ENCODE assay signal across 1 cellular context in genomic region chr2:177419274-177419673, GRCh38.
TF ChIP-seq lines count a peak whose summit lies in the region.

No MANE protein-coding gene starts in this region.

TF ChIP-seq in HEK293, 187 proteins besides CTCF, POLR2A, EP300 and RAD21 (continued from another document):
- TF ChIP-seq ATF2 (tag by site-specific recombination; IDR thresholded peaks at IDR 0.05; ENCODE audit: low read depth) (peak; percentile 41; the same call in 1 of the 2 replicates), ZNF621 (tag by site-specific recombination; IDR thresholded peaks at IDR 0.05) (no peak), ZNF660 (tag by site-specific recombination; IDR thresholded peaks at IDR 0.05) (peak; percentile 38; the same call in 1 of the 2 replicates), REST (tag by site-specific recombination; IDR thresholded peaks at IDR 0.05) (no peak), ZNF558 (tag by site-specific recombination; IDR thresholded peaks at IDR 0.05) (0 out of 2 replicates have a peak, but pooled peaks have one; percentile 24), ZNF473 (tag by site-specific recombination; IDR thresholded peaks at IDR 0.05) (no peak), PRDM6 (tag by site-specific recombination; IDR thresholded peaks at IDR 0.05) (peak; percentile 49)
